Comparison of ENCODE assay signal across 23 cellular contexts in genomic region chr20:32247957-32248497, GRCh38. TPM values are rescaled to one million over a fixed set of nuclear protein-coding genes. Genes with fewer than 3 reads are reported as not detected.
DNase-seq lines count a peak whose midpoint lies in the region; ATAC-seq, FAIRE-seq and TF ChIP-seq lines count a peak whose summit lies in the region.
"Had no signal": no experiment of that assay in that cellular context is flagged by ENCODE, and none has a peak within 500 bp of the region (broad histone marks: within the 10 kb centered on the region; RNA-seq: fewer than 3 reads in every experiment).

No MANE protein-coding gene starts in this region.

- H2BK12ac ChIP-seq in trophoblast cell (ENCODE audit: low read length) = no peak overlapping the region

- H3K27ac ChIP-seq in GM23338 (ENCODE audit: low read depth) (no peak overlapping the region), trophoblast cell (ENCODE audit: low read depth, low read length) (no peak overlapping the region), esophagus squamous epithelium (no peak overlapping the region), esophagus muscularis mucosa (replicated peaks in 1 of 4) (no peak overlapping the region)
- H3K27ac ChIP-seq: ovary had no signal

- peak overlapping the region; percentile 11; the same call in 1 of the 2 replicates for H2AFZ ChIP-seq in GM23338
- H2AFZ ChIP-seq in trophoblast cell (ENCODE audit: insufficient read depth, low read length, poor library complexity) = no peak overlapping the region

- peaks cover 3% of the 10 kb centered on the region for H3K36me3 Mint-ChIP-seq in activated CD8-positive, alpha-beta T cell treated with anti-CD3 and anti-CD28 coated beads for 36 hours (ENCODE audit: low read depth)
- peaks cover 2% of the 10 kb centered on the region for H3K36me3 Mint-ChIP-seq in activated CD8-positive, alpha-beta T cell treated with anti-CD3 and anti-CD28 coated beads, Interleukin-2, amount 10 ng/mL, durations not matched to agents 7 days and 5 days (ENCODE audit: low read depth)
- H3K36me3 Mint-ChIP-seq in GM23338 (ENCODE audit: low read depth) = no peaks in the 10 kb centered on the region

- H4K12ac ChIP-seq in trophoblast cell (ENCODE audit: low read depth, low read length) = no peak overlapping the region

- H3K14ac ChIP-seq in trophoblast cell (ENCODE audit: low read length) = no peak overlapping the region

- H3K36me3 ChIP-seq in GM23338 (ENCODE audit: insufficient read depth) (no peaks in the 10 kb centered on the region), trophoblast cell (ENCODE audit: control insufficient read depth in 1 of 2, insufficient read depth in 2 of 2, low read length in 2 of 2) (no peaks in the 10 kb centered on the region), esophagus squamous epithelium (no peaks in the 10 kb centered on the region), esophagus muscularis mucosa (no peaks in the 10 kb centered on the region)
- H3K36me3 ChIP-seq: ovary had no signal

- no peak for DNase-seq in activated CD8-positive, alpha-beta T cell treated with anti-CD3 and anti-CD28 coated beads for 36 hours
- DNase-seq in activated CD8-positive, alpha-beta T cell treated with anti-CD3 and anti-CD28 coated beads, Interleukin-2, amount 10 ng/mL, durations not matched to agents 7 days and 5 days = no peak
- DNase-seq in GM23338 (ENCODE audit: low spot score) (no peak), RCC 7860 (ENCODE audit: low spot score) (peak; percentile 29), trophoblast cell (peak; percentile 79 to 87), esophagus squamous epithelium (lab: John Stamatoyannopoulos, UW) (no peak), NCI-H1092 (lab: John Stamatoyannopoulos, UW) (no peak), esophagus muscularis mucosa (ENCODE audit: extremely low spot score) (no peak)
- DNase-seq: activated B cell treated with CpG ODN at 0.5 μM for 24 hours; activated gamma-delta T cell; Caco-2; cortex of kidney; endodermal cell; GOT3; left colon; mesendoderm; ovary; RPMI8226; SK-N-SH; stimulated activated CD4-positive, alpha-beta T cell treated with anti-CD3 and anti-CD28 coated beads, Interleukin-12 subunit alpha, Interleukin-12 subunit beta, amount 100 ng/mL, for 4 hours; stimulated activated CD8-positive, alpha-beta memory T cell treated with anti-CD3 and anti-CD28 coated beads, Interleukin-4, amount 100 ng/mL, for 48 hours; substantia nigra had no signal

- H2BK5ac ChIP-seq in trophoblast cell (ENCODE audit: low read depth, low read length, poor library complexity) = no peak overlapping the region

- peaks cover 52% of the 10 kb centered on the region for H3K4me1 Mint-ChIP-seq in activated CD8-positive, alpha-beta T cell treated with anti-CD3 and anti-CD28 coated beads for 36 hours (ENCODE audit: low read depth)
- H3K4me1 Mint-ChIP-seq in activated CD8-positive, alpha-beta T cell treated with anti-CD3 and anti-CD28 coated beads, Interleukin-2, amount 10 ng/mL, durations not matched to agents 7 days and 5 days (ENCODE audit: low read depth) = peaks cover 27% of the 10 kb centered on the region
- H3K4me1 Mint-ChIP-seq in GM23338 = no peaks in the 10 kb centered on the region
- H3K4me1 Mint-ChIP-seq: endodermal cell had no signal

- H3K4me2 ChIP-seq in GM23338 (no peak overlapping the region), trophoblast cell (ENCODE audit: low read length) (no peak overlapping the region)
- H3K4me2 ChIP-seq: SK-N-SH had no signal

- H3K9me2 ChIP-seq in GM23338 (ENCODE audit: insufficient read depth) = no peaks in the 10 kb centered on the region
- H3K9me2 ChIP-seq: SK-N-SH had no signal

- TF ChIP-seq POLR2A in esophagus squamous epithelium (IDR thresholded peaks at IDR 0.05) (no peak), esophagus muscularis mucosa (IDR thresholded peaks at IDR 0.05; ENCODE audit: low read depth) (no peak)

- H3K4ac ChIP-seq in trophoblast cell (ENCODE audit: low read depth, low read length) = no peak overlapping the region

- H4K20me1 ChIP-seq in GM23338 (replicated peaks; ENCODE audit: insufficient read depth) = no peaks in the 10 kb centered on the region; the same call in 1 of the 2 replicates

- POLR2A ChIA-PET in activated CD8-positive, alpha-beta T cell treated with anti-CD3 and anti-CD28 coated beads for 36 hours (lab: Charles Lee) = interaction anchor here (0.6 to 2.1 kb wide), 5 partner anchors 16 to 116 kb away, joined by 3 to 11 read pairs (median 5); partner anchors contain the start of gene KIF3B
- POLR2A ChIA-PET in activated CD8-positive, alpha-beta T cell treated with anti-CD3 and anti-CD28 coated beads, Interleukin-2, amount 10 ng/mL, durations not matched to agents 7 days and 5 days (lab: Charles Lee) = interaction anchor here (1.0 kb wide), 1 partner anchor 12 kb away, joined by 3 read pairs; no protein-coding TSS in a partner anchor

- no peak overlapping the region for H3K4me3 ChIP-seq in GM23338
- H3K4me3 ChIP-seq in trophoblast cell (ENCODE audit: low read depth, low read length) = no peak overlapping the region
- no peak overlapping the region for H3K4me3 ChIP-seq in esophagus squamous epithelium
- no peak overlapping the region for H3K4me3 ChIP-seq in esophagus muscularis mucosa
- H3K4me3 ChIP-seq: ovary had no signal

- no peak overlapping the region for H2BK120ac ChIP-seq in trophoblast cell (ENCODE audit: insufficient read depth, low read length, poor library complexity)

- no peak for FAIRE-seq in RCC 7860 (lab: Jason Lieb, UNC)
- FAIRE-seq: urothelium cell line had no signal

- 0 out of 2 replicates have a peak, but pooled peaks cover 2% of the 10 kb centered on the region for H3F3A ChIP-seq in GM23338 (replicated peaks; ENCODE audit: low read depth)

- no peak overlapping the region for H4K8ac ChIP-seq in trophoblast cell (ENCODE audit: low read depth, low read length)

- no peaks in the 10 kb centered on the region for H3K27me3 Mint-ChIP-seq in activated CD8-positive, alpha-beta T cell treated with anti-CD3 and anti-CD28 coated beads for 36 hours
- no peaks in the 10 kb centered on the region for H3K27me3 Mint-ChIP-seq in activated CD8-positive, alpha-beta T cell treated with anti-CD3 and anti-CD28 coated beads, Interleukin-2, amount 10 ng/mL, durations not matched to agents 7 days and 5 days (ENCODE audit: low read depth)
- H3K27me3 Mint-ChIP-seq in GM23338 (ENCODE audit: insufficient read depth, low read depth, poor library complexity) = peaks cover 1% of the 10 kb centered on the region
- H3K27me3 Mint-ChIP-seq: activated B cell treated with CpG ODN at 0.5 μM for 24 hours had no signal

- TF ChIP-seq CTCF in activated CD8-positive, alpha-beta T cell treated with anti-CD3 and anti-CD28 coated beads for 36 hours (IDR thresholded peaks at IDR 0.05) = no peak
- TF ChIP-seq CTCF in GM23338 (conservative IDR thresholded peaks at IDR 0.05; ENCODE audit: low read depth in 2 of 2) = no peak
- no peak for TF ChIP-seq CTCF in esophagus squamous epithelium (IDR thresholded peaks at IDR 0.05)
- no peak for TF ChIP-seq CTCF in esophagus muscularis mucosa (IDR thresholded peaks at IDR 0.05)

- TF ChIP-seq EP300 in esophagus muscularis mucosa (IDR thresholded peaks at IDR 0.05) = no peak

- H2AK5ac ChIP-seq in trophoblast cell (ENCODE audit: low read length) = no peak overlapping the region

- H3K9me3 ChIP-seq in trophoblast cell (ENCODE audit: insufficient read depth, low read depth, low read length) (no peaks in the 10 kb centered on the region), esophagus squamous epithelium (no peaks in the 10 kb centered on the region), esophagus muscularis mucosa (no peaks in the 10 kb centered on the region)
- H3K9me3 ChIP-seq: Caco-2, ovary, SK-N-SH had no signal

- H3K18ac ChIP-seq in trophoblast cell (ENCODE audit: low read length) = no peak overlapping the region

- peaks cover 3% of the 10 kb centered on the region for H3K9me3 Mint-ChIP-seq in activated CD8-positive, alpha-beta T cell treated with anti-CD3 and anti-CD28 coated beads for 36 hours
- no peaks in the 10 kb centered on the region for H3K9me3 Mint-ChIP-seq in activated CD8-positive, alpha-beta T cell treated with anti-CD3 and anti-CD28 coated beads, Interleukin-2, amount 10 ng/mL, durations not matched to agents 7 days and 5 days (ENCODE audit: insufficient read depth)
- H3K9me3 Mint-ChIP-seq in GM23338 = no peaks in the 10 kb centered on the region
- H3K9me3 Mint-ChIP-seq: activated B cell treated with CpG ODN at 0.5 μM for 24 hours, endodermal cell had no signal

- H3K4me3 Mint-ChIP-seq in activated CD8-positive, alpha-beta T cell treated with anti-CD3 and anti-CD28 coated beads for 36 hours = no peak overlapping the region
- no peak overlapping the region for H3K4me3 Mint-ChIP-seq in activated CD8-positive, alpha-beta T cell treated with anti-CD3 and anti-CD28 coated beads, Interleukin-2, amount 10 ng/mL, durations not matched to agents 7 days and 5 days
- no peak overlapping the region for H3K4me3 Mint-ChIP-seq in GM23338
- H3K4me3 Mint-ChIP-seq: activated B cell treated with CpG ODN at 0.5 μM for 24 hours, endodermal cell had no signal

- intact Hi-C loops in activated CD8-positive, alpha-beta T cell treated with anti-CD3 and anti-CD28 coated beads for 36 hours (cut with micrococcal nuclease) = no loop called here
- intact Hi-C loops in esophagus squamous epithelium (cut with DNase I) (no loop called here), esophagus muscularis mucosa (cut with DNase I) (no loop called here)

- H3K79me2 ChIP-seq in GM23338 (replicated peaks; ENCODE audit: insufficient read depth) = no peaks in the 10 kb centered on the region
- H3K79me2 ChIP-seq in trophoblast cell (ENCODE audit: control insufficient read depth, insufficient read depth, low read length, poor library complexity) = no peaks in the 10 kb centered on the region

- CTCF ChIA-PET in activated CD8-positive, alpha-beta T cell treated with anti-CD3 and anti-CD28 coated beads for 36 hours (lab: Charles Lee) = no interaction called here
- CTCF ChIA-PET in activated CD8-positive, alpha-beta T cell treated with anti-CD3 and anti-CD28 coated beads, Interleukin-2, amount 10 ng/mL, durations not matched to agents 7 days and 5 days (lab: Charles Lee) = interaction anchor here (0.7 kb wide), 1 partner anchor 16 kb away, joined by 3 read pairs; no protein-coding TSS in a partner anchor

- no peaks in the 10 kb centered on the region for H3K27me3 ChIP-seq in GM23338 (ENCODE audit: insufficient read depth)
- H3K27me3 ChIP-seq in trophoblast cell (ENCODE audit: insufficient read depth, low read length) = no peaks in the 10 kb centered on the region
- peaks cover 0 to 5% (median 0%) of the 10 kb centered on the region in 4 donors for H3K27me3 ChIP-seq in esophagus squamous epithelium
- no peaks in the 10 kb centered on the region for H3K27me3 ChIP-seq in esophagus muscularis mucosa
- H3K27me3 ChIP-seq: ovary had no signal

- H3K23ac ChIP-seq in trophoblast cell (ENCODE audit: low read length) = no peak overlapping the region

- H3K27ac Mint-ChIP-seq in activated CD8-positive, alpha-beta T cell treated with anti-CD3 and anti-CD28 coated beads for 36 hours = peak overlapping the region; percentile 97
- H3K27ac Mint-ChIP-seq in activated CD8-positive, alpha-beta T cell treated with anti-CD3 and anti-CD28 coated beads, Interleukin-2, amount 10 ng/mL, durations not matched to agents 7 days and 5 days = no peak overlapping the region
- H3K27ac Mint-ChIP-seq in GM23338 = no peak overlapping the region
- H3K27ac Mint-ChIP-seq: activated B cell treated with CpG ODN at 0.5 μM for 24 hours, endodermal cell had no signal

- H3K79me1 ChIP-seq in trophoblast cell (ENCODE audit: low read length) = no peaks in the 10 kb centered on the region

- H3K9ac ChIP-seq in trophoblast cell (ENCODE audit: low read length) = no peak overlapping the region
- H3K9ac ChIP-seq: SK-N-SH had no signal

- no peak for ATAC-seq in activated CD8-positive, alpha-beta T cell treated with anti-CD3 and anti-CD28 coated beads for 36 hours
- no peak for ATAC-seq in activated CD8-positive, alpha-beta T cell treated with anti-CD3 and anti-CD28 coated beads, Interleukin-2, amount 10 ng/mL, durations not matched to agents 7 days and 5 days
- no peak for ATAC-seq in GM23338
- ATAC-seq: left colon had no signal

- H4K91ac ChIP-seq in trophoblast cell (ENCODE audit: low read depth, low read length) = no peak overlapping the region

- WGBS in trophoblast cell (ENCODE audit: extremely low coverage, insufficient coverage, insufficient read length) = no CpG with 5 or more reads among the region's 8 CpGs
- 68 to 81% methylated on average over 5 to 7 of the region's 8 CpGs for WGBS in esophagus squamous epithelium, 2 donors
- WGBS in esophagus muscularis mucosa = 89% methylated on average over 8 of the region's 8 CpGs

- no peaks in the 10 kb centered on the region for H3K4me1 ChIP-seq in GM23338 (ENCODE audit: insufficient read depth)
- H3K4me1 ChIP-seq in trophoblast cell (ENCODE audit: control insufficient read depth in 1 of 2, insufficient read depth in 2 of 2, low read length in 2 of 2) = no peaks in the 10 kb centered on the region
- H3K4me1 ChIP-seq in esophagus squamous epithelium = no peaks in the 10 kb centered on the region
- H3K4me1 ChIP-seq in esophagus muscularis mucosa = no peaks in the 10 kb centered on the region

RNA-seq across cellular contexts. Expression of gene KIF3B, which starts 29.4 kb away (rescaled TPM):
- 10 to 100 TPM; 25.4 to 25.7 TPM for total RNA-seq in activated CD8-positive, alpha-beta T cell treated with anti-CD3 and anti-CD28 coated beads for 36 hours
- total RNA-seq in activated CD8-positive, alpha-beta T cell treated with anti-CD3 and anti-CD28 coated beads, Interleukin-2, amount 10 ng/mL, durations not matched to agents 7 days and 5 days = 10 to 100 TPM; 15.1 to 16.0 TPM
- total RNA-seq in GM23338 (2014; rRNA removed; shearing (Covaris generic)) = 22.8 and 23.6 TPM in 2 replicates
- polyA plus RNA-seq in GM23338 (2016; fragmentation: Nextera tagmentation; extraction: Ambion mirVana) = 6.1 TPM in 2 replicates
- 17.9 TPM in 2 replicates for polyA plus RNA-seq in trophoblast cell (2013)
- 10 to 100 TPM in 2 of 4 donors, 1 to 10 TPM in 2; 8.5 to 14.1 (median 11.4) TPM for total RNA-seq in esophagus squamous epithelium
- total RNA-seq in esophagus muscularis mucosa = 10 to 100 TPM; 20.7 to 28.3 (median 23.5) TPM

RNA-seq across cellular contexts. Expression of gene POFUT1, which starts 40.3 kb away (rescaled TPM):
- 10 to 100 TPM; 43.7 to 46.2 TPM for total RNA-seq in activated CD8-positive, alpha-beta T cell treated with anti-CD3 and anti-CD28 coated beads for 36 hours
- 10 to 100 TPM; 23.5 to 24.8 TPM for total RNA-seq in activated CD8-positive, alpha-beta T cell treated with anti-CD3 and anti-CD28 coated beads, Interleukin-2, amount 10 ng/mL, durations not matched to agents 7 days and 5 days
- 34.0 and 34.8 TPM in 2 replicates for total RNA-seq in GM23338 (2014; rRNA removed; shearing (Covaris generic))
- 9.3 and 10.3 TPM in 2 replicates for polyA plus RNA-seq in GM23338 (2016; fragmentation: Nextera tagmentation; extraction: Ambion mirVana)
- 25.0 and 25.5 TPM in 2 replicates for polyA plus RNA-seq in trophoblast cell (2013)
- total RNA-seq in esophagus squamous epithelium (10 to 100 TPM; 15.7 to 29.6 (median 18.1) TPM), esophagus muscularis mucosa (10 to 100 TPM; 21.7 to 31.9 (median 29.8) TPM)

RNA-seq across cellular contexts. Expression of gene PLAGL2, which starts 40.5 kb away (rescaled TPM):
- 10 to 100 TPM; 70.6 to 71.5 TPM for total RNA-seq in activated CD8-positive, alpha-beta T cell treated with anti-CD3 and anti-CD28 coated beads for 36 hours
- total RNA-seq in activated CD8-positive, alpha-beta T cell treated with anti-CD3 and anti-CD28 coated beads, Interleukin-2, amount 10 ng/mL, durations not matched to agents 7 days and 5 days = 10 to 100 TPM; 21.9 to 22.9 TPM
- total RNA-seq in GM23338 (2014; rRNA removed; shearing (Covaris generic)) = 28.2 and 32.0 TPM in 2 replicates
- 13.2 and 14.1 TPM in 2 replicates for polyA plus RNA-seq in GM23338 (2016; fragmentation: Nextera tagmentation; extraction: Ambion mirVana)
- polyA plus RNA-seq in trophoblast cell (2013) = 20.8 and 21.5 TPM in 2 replicates
- 10 to 100 TPM in 2 of 4 donors, 1 to 10 TPM in 2; 6.2 to 14.0 (median 11.2) TPM for total RNA-seq in esophagus squamous epithelium
- 10 to 100 TPM in 1 of 4 donors, 1 to 10 TPM in 3; 5.4 to 10.8 (median 8.0) TPM for total RNA-seq in esophagus muscularis mucosa

Comparison
In these comparisons a context has a peak if more than half of its experiments do, and no peak if none do; other contexts are left out.
1. DNase-seq: peak in RCC 7860 (single experiment) and trophoblast cell (2 of 2); none in activated CD8-positive, alpha-beta T cell treated with anti-CD3 and anti-CD28 coated beads for 36 hours (single experiment), activated CD8-positive, alpha-beta T cell treated with anti-CD3 and anti-CD28 coated beads, Interleukin-2, amount 10 ng/mL, durations not matched to agents 7 days and 5 days (single experiment), GM23338 (single experiment), esophagus squamous epithelium (single experiment), NCI-H1092 (single experiment) and esophagus muscularis mucosa (single experiment).